In the genomic region with DNA sequence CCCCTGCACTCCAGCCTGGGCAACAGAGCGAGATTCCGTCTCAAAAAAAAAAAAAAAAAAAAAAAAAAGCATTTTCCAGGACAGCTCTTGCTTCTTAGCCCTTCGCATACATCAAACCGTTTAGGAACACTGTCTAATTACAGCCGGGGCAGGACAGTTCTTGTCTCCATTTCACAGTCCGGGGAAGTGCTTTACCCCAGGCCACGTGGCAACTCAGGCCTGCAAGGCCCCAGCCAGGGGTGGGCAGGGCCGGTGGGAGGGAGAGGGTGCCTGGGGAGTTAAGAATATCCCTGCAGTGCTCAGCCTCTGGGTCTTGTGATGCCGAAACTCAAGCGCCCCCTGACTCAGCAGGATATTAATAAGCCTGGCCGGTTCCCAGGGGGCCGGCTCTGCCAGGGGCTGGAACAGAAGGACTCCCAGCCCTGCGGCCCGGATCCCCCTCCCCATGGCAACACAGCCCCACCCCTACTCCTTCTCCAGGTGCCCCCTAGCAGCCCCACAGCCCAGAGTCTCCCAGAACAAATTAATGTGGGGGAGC, we compare ENCODE assay signal across 10 cellular contexts. TPM values are rescaled to one million over a fixed set of nuclear protein-coding genes. Genes with fewer than 3 reads are reported as not detected.
DNase-seq lines count a peak whose midpoint lies in the region; ATAC-seq, FAIRE-seq and TF ChIP-seq lines count a peak whose summit lies in the region.
"Had no signal": no experiment of that assay in that cellular context is flagged by ENCODE, and none has a peak within 500 bp of the region (broad histone marks: within the 10 kb centered on the region; RNA-seq: fewer than 3 reads in every experiment).

No MANE protein-coding gene starts in this region.

- in situ Hi-C loops in K562 (cut with MboI): loop anchor here (5.0 to 10.0 kb wide), 3 partner anchors 120 to 277 kb away; no protein-coding TSS in a partner anchor

- CTCF ChIA-PET in K562 (lab: Yijun Ruan, JAX; ENCODE audit: low intra/inter-chr PET ratio): interaction anchor here (5.0 kb wide), 1 partner anchor 157 kb away, joined by 44 read pairs; no protein-coding TSS in a partner anchor
- CTCF ChIA-PET in PC-3 (lab: Charles Lee): interaction anchor here (0.7 kb wide), 1 partner anchor 31 kb away, joined by 5 read pairs; no protein-coding TSS in a partner anchor

- DNase-seq in MG63: peak; percentile 68
- DNase-seq in K562 (ENCODE audit: extremely low read depth in 1 of 4, low spot score in 3 of 4): peak in 3 of 4 experiments; percentile 24 to 26 (median 25)
- peak; percentile 71 to 91 (median 86) for DNase-seq in right cardiac atrium
- DNase-seq in NCI-H2227 (lab: John Stamatoyannopoulos, UW; ENCODE audit: unreplicated experiment): no peak
- DNase-seq in cerebellum (ENCODE audit: low spot score): no peak
- no peak for DNase-seq in PC-3
- DNase-seq in NCI-H345 treated with DMSO at 0.1 percent for 48 hours (lab: John Stamatoyannopoulos, UW; ENCODE audit: unreplicated experiment): no peak
- DNase-seq: NCI-H187 treated with DMSO at 0.1 percent for 48 hours had no signal

- no peak for TF ChIP-seq EP300 in K562 (IDR thresholded peaks at IDR 0.05; ENCODE audit: low read length)

- TF ChIP-seq CTCF in K562 (IDR thresholded peaks at IDR 0.05 in 2 of 3, conservative IDR thresholded peaks at IDR 0.05 in 1 of 3; ENCODE audit: insufficient read depth in 2 of 3, low read depth in 1 of 3, low read length in 3 of 3) (no peak), PC-3 (conservative IDR thresholded peaks at IDR 0.05; ENCODE audit: low read depth, low read length) (no peak)

- no peaks in the 10 kb centered on the region for H3K9me1 ChIP-seq in K562 (ENCODE audit: control insufficient read depth, insufficient read depth, low read length)

- BruUV-seq in K562 (replicated peaks; lab: Mats Ljungman, UMichigan): no TSS peak
- BruUV-seq in PC-3 (replicated peaks; lab: Mats Ljungman, UMichigan): no TSS peak

- 0 out of 3 replicates have a peak, but pooled peaks have one; percentile 3 for ATAC-seq in K562
- peak; percentile 79 to 84 for ATAC-seq in right cardiac atrium
- no peak for ATAC-seq in PC-3

- WGBS in K562 (ENCODE audit: insufficient coverage, low coverage, missing lambda C conversion rate): 42% methylated on average over 10 of the region's 14 CpGs
- 19% methylated on average over 14 of the region's 14 CpGs for WGBS in right cardiac atrium

- H3K9me2 ChIP-seq in PC-3 (replicated peaks; ENCODE audit: low read length): no peaks in the 10 kb centered on the region

- H3K27me3 ChIP-seq in MG63: no peaks in the 10 kb centered on the region
- no peaks in the 10 kb centered on the region for H3K27me3 ChIP-seq in K562 (ENCODE audit: control insufficient read depth in 2 of 2, insufficient read depth in 2 of 2, low read length in 2 of 2)
- no peaks in the 10 kb centered on the region for H3K27me3 ChIP-seq in right cardiac atrium (ENCODE audit: control insufficient read depth, insufficient read depth)
- H3K27me3 ChIP-seq in skeletal muscle tissue (ENCODE audit: control insufficient read depth in 3 of 3, insufficient read depth in 3 of 3, low read length in 3 of 3): no peaks in the 10 kb centered on the region
- H3K27me3 ChIP-seq in PC-3 (ENCODE audit: low read length): no peaks in the 10 kb centered on the region

- no peak for FAIRE-seq in K562 (lab: Jason Lieb, UNC)

- no peak overlapping the region for H3K27ac ChIP-seq in K562 (ENCODE audit: extremely low read depth, low read depth, low read length)
- H3K27ac ChIP-seq in right cardiac atrium (ENCODE audit: low read length): peak overlapping the region; percentile 68
- H3K27ac ChIP-seq in skeletal muscle tissue (ENCODE audit: low read depth, low read length): peak overlapping the region; percentile 96
- H3K27ac ChIP-seq in PC-3 (ENCODE audit: low read length): no peak overlapping the region
- H3K27ac ChIP-seq: skin epidermis had no signal

- no peaks in the 10 kb centered on the region for H3K36me3 ChIP-seq in MG63
- H3K36me3 ChIP-seq in K562 (ENCODE audit: control insufficient read depth, insufficient read depth, low read length): no peaks in the 10 kb centered on the region
- no peaks in the 10 kb centered on the region for H3K36me3 ChIP-seq in skeletal muscle tissue (ENCODE audit: control insufficient read depth in 3 of 3, insufficient read depth in 3 of 3, low read length in 3 of 3)
- no peaks in the 10 kb centered on the region for H3K36me3 ChIP-seq in PC-3 (ENCODE audit: low read depth, low read length)

- TF ChIP-seq RAD21 in K562 (CRISPR knock-in tag; conservative IDR thresholded peaks at IDR 0.05 in 1 of 2, IDR thresholded peaks at IDR 0.05 in 1 of 2): no peak

- no peak for TF ChIP-seq POLR2A in K562 (conservative IDR thresholded peaks at IDR 0.05)

- H3F3A ChIP-seq in PC-3 (ENCODE audit: low read length, unreplicated experiment): no peaks in the 10 kb centered on the region

- no peak overlapping the region for H3K4me3 ChIP-seq in MG63
- no peak overlapping the region for H3K4me3 ChIP-seq in K562
- H3K4me3 ChIP-seq in right cardiac atrium (ENCODE audit: low read length): no peak overlapping the region
- H3K4me3 ChIP-seq in skeletal muscle tissue (ENCODE audit: low read length in 3 of 3): no peak overlapping the region
- H3K4me3 ChIP-seq in PC-3 (ENCODE audit: low read length): no peak overlapping the region
- H3K4me3 ChIP-seq: skin epidermis had no signal

- POLR2A ChIA-PET in K562 (lab: Yijun Ruan, JAX) (interaction anchor here (0.7 to 2.5 kb wide), 3 partner anchors 9 to 157 kb away, joined by 3 to 13 read pairs (median 5); no protein-coding TSS in a partner anchor), PC-3 (lab: Charles Lee; ENCODE audit: unreplicated experiment) (no interaction called here)

- no peaks in the 10 kb centered on the region for H3K9me3 ChIP-seq in MG63
- H3K9me3 ChIP-seq in K562 (replicated peaks; ENCODE audit: control insufficient read depth, insufficient read depth, low read depth, low read length): no peaks in the 10 kb centered on the region
- no peaks in the 10 kb centered on the region for H3K9me3 ChIP-seq in right cardiac atrium (ENCODE audit: control insufficient read depth, low read length)
- H3K9me3 ChIP-seq in skeletal muscle tissue (ENCODE audit: control insufficient read depth in 3 of 3, low read length in 3 of 3): no peaks in the 10 kb centered on the region
- no peaks in the 10 kb centered on the region for H3K9me3 ChIP-seq in PC-3 (ENCODE audit: low read length)

- H2AFZ ChIP-seq in K562 (ENCODE audit: low read depth, low read length): peak overlapping the region; percentile 47
- no peak overlapping the region for H2AFZ ChIP-seq in PC-3 (ENCODE audit: low read length)

- H3K4me1 ChIP-seq in K562 (replicated peaks in 1 of 2; ENCODE audit: control insufficient read depth in 2 of 2, insufficient read depth in 2 of 2, low read length in 2 of 2): peaks cover 21 to 46% of the 10 kb centered on the region in 2 experiments; a peak in 4 of 5 replicates
- H3K4me1 ChIP-seq in right cardiac atrium (ENCODE audit: control insufficient read depth, insufficient read depth, low read length): peaks cover 2% of the 10 kb centered on the region
- peaks cover 12 to 19% (median 13%) of the 10 kb centered on the region in 3 donors for H3K4me1 ChIP-seq in skeletal muscle tissue (ENCODE audit: control insufficient read depth in 3 of 3, insufficient read depth in 3 of 3, low read length in 3 of 3)
- H3K4me1 ChIP-seq in PC-3 (ENCODE audit: insufficient read depth, low read length): no peaks in the 10 kb centered on the region

- H4K20me1 ChIP-seq in K562 (replicated peaks; ENCODE audit: control insufficient read depth, insufficient read depth, low read length): no peaks in the 10 kb centered on the region
- no peaks in the 10 kb centered on the region for H4K20me1 ChIP-seq in PC-3 (ENCODE audit: low read length)

- H3K79me2 ChIP-seq in K562 (ENCODE audit: control insufficient read depth, insufficient read depth, low read length) (no peaks in the 10 kb centered on the region), PC-3 (ENCODE audit: low read length) (no peaks in the 10 kb centered on the region)

- H3K4me2 ChIP-seq in K562 (ENCODE audit: insufficient read depth, low read length) (no peak overlapping the region), PC-3 (ENCODE audit: low read length) (no peak overlapping the region)

- intact Hi-C loops in K562 (cut with micrococcal nuclease): loop anchor here (10.0 kb wide), 1 partner anchor 210 kb away; a partner anchor contains a TSS
- intact Hi-C loops in right cardiac atrium (cut with DNase I): loop anchor here in 3 of 4 donors (5.0 to 10.0 kb wide), 6 partner anchors 50 to 277 kb away; a partner anchor contains a TSS
- intact Hi-C loops in PC-3 (cut with micrococcal nuclease): no loop called here

- H3K9ac ChIP-seq in K562 (ENCODE audit: insufficient read depth in 1 of 2, low read depth in 2 of 2, low read length in 2 of 2): peak overlapping the region in 1 of 2 experiments; percentile 19; a peak in 1 of 4 replicates
- peak overlapping the region; percentile 71 to 77 (median 76) for H3K9ac ChIP-seq in skeletal muscle tissue (ENCODE audit: low read depth in 1 of 3, low read length in 3 of 3)
- no peak overlapping the region for H3K9ac ChIP-seq in PC-3 (ENCODE audit: low read length)

RNA-seq across cellular contexts. Expression of a gene that starts 45.1 kb away (rescaled TPM):
- 8.1 and 16.3 TPM in 2 replicates for total RNA-seq in MG63 (2014; rRNA removed; shearing (Covaris generic); ENCODE audit: low replicate concordance)
- total RNA-seq in K562 (2011; cell fraction: chromatin; rRNA removed; ENCODE audit: low replicate concordance): 0.49 TPM in 1 of 2 replicates, not detected in the other
- 1.1 and 1.2 TPM in 2 replicates for total RNA-seq in K562 (2011; cell fraction: nucleolus; rRNA removed)
- total RNA-seq in K562 (2011; cell fraction: nucleoplasm; rRNA removed): 0.66 and 0.99 TPM in 2 replicates
- total RNA-seq in K562 (2014; rRNA removed) (0.23 and 0.65 TPM in 2 replicates), K562 (2014; rRNA removed; fragmentation: Illumina TruSeq; extraction: Trizol) (not detected in 2 replicates), K562 (2015; rRNA removed; fragmentation: Illumina TruSeq; extraction: Trizol) (0.18 and 0.30 TPM in 2 replicates), K562 (2021) (0.56 and 0.93 TPM in 2 replicates), right cardiac atrium (100 to 1,000 TPM in 3 of 4 donors, 10 to 100 TPM in 1; 96.3 to 126 (median 106) TPM), skeletal muscle tissue (34.4 TPM), cerebellum (6.6 TPM), PC-3 (2014; rRNA removed) (0.98 TPM in 1 of 2 replicates, not detected in the other)
- polyA plus RNA-seq in K562 (2011; rRNA removed) (0.18 and 0.41 TPM in 2 replicates), K562 (2014; fragmentation: Illumina TruSeq; extraction: Trizol) (0.09 and 0.37 TPM in 2 replicates), K562 (2014; fragmentation: Nextera tagmentation; extraction: Ambion mirVana) (not detected), K562 (2014; rRNA removed) (0.86 TPM in 1 of 2 replicates, not detected in the other), right cardiac atrium (160 TPM)
- 0.48 and 0.50 TPM in 2 replicates for polyA plus RNA-seq in K562 (2011; cell fraction: cytosol; rRNA removed)
- polyA plus RNA-seq in K562 (2011; cell fraction: nucleus; rRNA removed): 0.68 and 0.87 TPM in 2 replicates
- 0.64 and 1.3 TPM in 2 replicates for polyA plus RNA-seq in K562 (2012)
- 0.09 and 0.11 TPM in 2 replicates for polyA minus RNA-seq in K562 (2011; rRNA and poly(A)+ RNA removed)
- polyA minus RNA-seq in K562 (2011; cell fraction: cytosol; rRNA and poly(A)+ RNA removed): not detected in 2 replicates
- polyA minus RNA-seq in K562 (2011; cell fraction: nucleus; rRNA and poly(A)+ RNA removed): 0.13 and 1.00 TPM in 2 replicates

RNA-seq across cellular contexts. Expression of a gene that starts 58.3 kb away (rescaled TPM):
- total RNA-seq in MG63 (2014; rRNA removed; shearing (Covaris generic); ENCODE audit: low replicate concordance): 0.64 and 0.82 TPM in 2 replicates
- 38.6 and 86.5 TPM in 2 replicates for total RNA-seq in K562 (2011; cell fraction: chromatin; rRNA removed; ENCODE audit: low replicate concordance)
- total RNA-seq in K562 (2011; cell fraction: nucleolus; rRNA removed): 61.2 and 70.5 TPM in 2 replicates
- total RNA-seq in K562 (2011; cell fraction: nucleoplasm; rRNA removed): 59.7 and 74.0 TPM in 2 replicates
- 55.5 and 85.8 TPM in 2 replicates for total RNA-seq in K562 (2014; rRNA removed)
- 23.7 and 28.6 TPM in 2 replicates for total RNA-seq in K562 (2014; rRNA removed; fragmentation: Illumina TruSeq; extraction: Trizol)
- total RNA-seq in K562 (2015; rRNA removed; fragmentation: Illumina TruSeq; extraction: Trizol): 55.6 and 55.9 TPM in 2 replicates
- 103 and 105 TPM in 2 replicates for total RNA-seq in K562 (2021)
- 29.9 and 50.1 TPM in 2 replicates for polyA plus RNA-seq in K562 (2011; rRNA removed)
- 60.0 and 102 TPM in 2 replicates for polyA plus RNA-seq in K562 (2011; cell fraction: cytosol; rRNA removed)
- polyA plus RNA-seq in K562 (2011; cell fraction: nucleus; rRNA removed): 43.9 and 60.4 TPM in 2 replicates
- 66.9 and 81.0 TPM in 2 replicates for polyA plus RNA-seq in K562 (2012)
- 65.0 and 68.7 TPM in 2 replicates for polyA plus RNA-seq in K562 (2014; fragmentation: Illumina TruSeq; extraction: Trizol)
- polyA plus RNA-seq in K562 (2014; fragmentation: Nextera tagmentation; extraction: Ambion mirVana): 1 to 10 TPM in 1 of 2 experiments, under 1 TPM in 1; 0.56 to 1.2 TPM
- 55.2 and 59.6 TPM in 2 replicates for polyA plus RNA-seq in K562 (2014; rRNA removed)
- 23.2 and 33.4 TPM in 2 replicates for polyA minus RNA-seq in K562 (2011; rRNA and poly(A)+ RNA removed)
- 57.5 and 69.4 TPM in 2 replicates for polyA minus RNA-seq in K562 (2011; cell fraction: cytosol; rRNA and poly(A)+ RNA removed)
- 13.3 and 20.8 TPM in 2 replicates for polyA minus RNA-seq in K562 (2011; cell fraction: nucleus; rRNA and poly(A)+ RNA removed)
- total RNA-seq in right cardiac atrium: 10 to 100 TPM; 37.9 to 63.8 (median 53.9) TPM
- polyA plus RNA-seq in right cardiac atrium: 50.7 TPM
- total RNA-seq in skeletal muscle tissue: 14.6 TPM
- total RNA-seq in cerebellum: 1.7 TPM
- total RNA-seq in PC-3 (2014; rRNA removed): 0.07 and 0.40 TPM in 2 replicates

RNA-seq across cellular contexts. Expression of a gene that starts 59.2 kb away (rescaled TPM):
- 24.0 and 39.2 TPM in 2 replicates for total RNA-seq in MG63 (2014; rRNA removed; shearing (Covaris generic); ENCODE audit: low replicate concordance)
- total RNA-seq in K562 (2011; cell fraction: chromatin; rRNA removed; ENCODE audit: low replicate concordance): 283 and 387 TPM in 2 replicates
- 121 and 133 TPM in 2 replicates for total RNA-seq in K562 (2011; cell fraction: nucleolus; rRNA removed)
- 150 and 188 TPM in 2 replicates for total RNA-seq in K562 (2011; cell fraction: nucleoplasm; rRNA removed)
- total RNA-seq in K562 (2014; rRNA removed) (30.9 and 31.7 TPM in 2 replicates), K562 (2014; rRNA removed; fragmentation: Illumina TruSeq; extraction: Trizol) (31.7 and 32.1 TPM in 2 replicates), K562 (2015; rRNA removed; fragmentation: Illumina TruSeq; extraction: Trizol) (24.6 and 24.7 TPM in 2 replicates), K562 (2021) (125 and 126 TPM in 2 replicates), right cardiac atrium (100 to 1,000 TPM; 137 to 175 (median 149) TPM), skeletal muscle tissue (68.4 TPM), cerebellum (162 TPM), PC-3 (2014; rRNA removed) (46.9 and 64.7 TPM in 2 replicates)
- polyA plus RNA-seq in K562 (2011; rRNA removed) (20.1 and 25.4 TPM in 2 replicates), K562 (2014; fragmentation: Illumina TruSeq; extraction: Trizol) (51.4 and 64.0 TPM in 2 replicates), K562 (2014; fragmentation: Nextera tagmentation; extraction: Ambion mirVana) (under 1 TPM; 0.34 to 0.77 TPM), K562 (2014; rRNA removed) (33.7 and 37.5 TPM in 2 replicates), right cardiac atrium (78.1 TPM)
- polyA plus RNA-seq in K562 (2011; cell fraction: cytosol; rRNA removed): 16.5 and 20.1 TPM in 2 replicates
- polyA plus RNA-seq in K562 (2011; cell fraction: nucleus; rRNA removed): 66.4 and 83.2 TPM in 2 replicates
- polyA plus RNA-seq in K562 (2012): 56.0 and 68.0 TPM in 2 replicates
- 49.8 and 53.3 TPM in 2 replicates for polyA minus RNA-seq in K562 (2011; rRNA and poly(A)+ RNA removed)
- 36.5 and 47.7 TPM in 2 replicates for polyA minus RNA-seq in K562 (2011; cell fraction: cytosol; rRNA and poly(A)+ RNA removed)
- 26.8 and 39.9 TPM in 2 replicates for polyA minus RNA-seq in K562 (2011; cell fraction: nucleus; rRNA and poly(A)+ RNA removed)

Comparison
In these comparisons a context has a peak if more than half of its experiments do, and no peak if none do; other contexts are left out.
1. DNase-seq: peak in MG63 (single experiment), K562 (3 of 4) and right cardiac atrium (3 of 3); none in NCI-H2227 (single experiment), cerebellum (single experiment), PC-3 (single experiment) and NCI-H345 treated with DMSO at 0.1 percent for 48 hours (single experiment).
2. H3K27ac ChIP-seq: peak in right cardiac atrium (single experiment) and skeletal muscle tissue (single experiment); none in K562 (single experiment) and PC-3 (single experiment).